ENCODE assay signal across 1 cellular context in genomic region chr2:101935763-101936162, GRCh38.
TF ChIP-seq lines count a peak whose summit lies in the region.

No MANE protein-coding gene starts in this region.

TF ChIP-seq in HepG2, 621 proteins besides CTCF, POLR2A, EP300 and RAD21 (continued from another document):
- peak; percentile 87 for TF ChIP-seq ZNF281 (CRISPR knock-in tag; IDR thresholded peaks at IDR 0.05; ENCODE audit: borderline replicate concordance)
- TF ChIP-seq, protein P1, sequence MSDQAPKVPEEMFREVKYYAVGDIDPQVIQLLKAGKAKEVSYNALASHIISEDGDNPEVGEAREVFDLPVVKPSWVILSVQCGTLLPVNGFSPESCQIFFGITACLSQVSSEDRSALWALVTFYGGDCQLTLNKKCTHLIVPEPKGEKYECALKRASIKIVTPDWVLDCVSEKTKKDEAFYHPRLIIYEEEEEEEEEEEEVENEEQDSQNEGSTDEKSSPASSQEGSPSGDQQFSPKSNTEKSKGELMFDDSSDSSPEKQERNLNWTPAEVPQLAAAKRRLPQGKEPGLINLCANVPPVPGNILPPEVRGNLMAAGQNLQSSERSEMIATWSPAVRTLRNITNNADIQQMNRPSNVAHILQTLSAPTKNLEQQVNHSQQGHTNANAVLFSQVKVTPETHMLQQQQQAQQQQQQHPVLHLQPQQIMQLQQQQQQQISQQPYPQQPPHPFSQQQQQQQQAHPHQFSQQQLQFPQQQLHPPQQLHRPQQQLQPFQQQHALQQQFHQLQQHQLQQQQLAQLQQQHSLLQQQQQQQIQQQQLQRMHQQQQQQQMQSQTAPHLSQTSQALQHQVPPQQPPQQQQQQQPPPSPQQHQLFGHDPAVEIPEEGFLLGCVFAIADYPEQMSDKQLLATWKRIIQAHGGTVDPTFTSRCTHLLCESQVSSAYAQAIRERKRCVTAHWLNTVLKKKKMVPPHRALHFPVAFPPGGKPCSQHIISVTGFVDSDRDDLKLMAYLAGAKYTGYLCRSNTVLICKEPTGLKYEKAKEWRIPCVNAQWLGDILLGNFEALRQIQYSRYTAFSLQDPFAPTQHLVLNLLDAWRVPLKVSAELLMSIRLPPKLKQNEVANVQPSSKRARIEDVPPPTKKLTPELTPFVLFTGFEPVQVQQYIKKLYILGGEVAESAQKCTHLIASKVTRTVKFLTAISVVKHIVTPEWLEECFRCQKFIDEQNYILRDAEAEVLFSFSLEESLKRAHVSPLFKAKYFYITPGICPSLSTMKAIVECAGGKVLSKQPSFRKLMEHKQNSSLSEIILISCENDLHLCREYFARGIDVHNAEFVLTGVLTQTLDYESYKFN (CRISPR knock-in tag; conservative IDR thresholded peaks at IDR 0.05), result peak; percentile 33; the same call in 1 of the 2 replicates
- TF ChIP-seq MAFK (conservative IDR thresholded peaks at IDR 0.05 in 1 of 2, IDR thresholded peaks at IDR 0.05 in 1 of 2; ENCODE audit: low read length in 2 of 2), result peak in 1 of 2 experiments; percentile 12; a peak in 1 of 4 replicates
- peak; percentile 49; the same call in 1 of the 2 replicates for TF ChIP-seq PITX1 (CRISPR knock-in tag; IDR thresholded peaks at IDR 0.05)
- peak; percentile 47; the same call in 1 of the 2 replicates for TF ChIP-seq SP5 (CRISPR knock-in tag; IDR thresholded peaks at IDR 0.05; ENCODE audit: borderline replicate concordance, low read depth)
- TF ChIP-seq, protein P2, sequence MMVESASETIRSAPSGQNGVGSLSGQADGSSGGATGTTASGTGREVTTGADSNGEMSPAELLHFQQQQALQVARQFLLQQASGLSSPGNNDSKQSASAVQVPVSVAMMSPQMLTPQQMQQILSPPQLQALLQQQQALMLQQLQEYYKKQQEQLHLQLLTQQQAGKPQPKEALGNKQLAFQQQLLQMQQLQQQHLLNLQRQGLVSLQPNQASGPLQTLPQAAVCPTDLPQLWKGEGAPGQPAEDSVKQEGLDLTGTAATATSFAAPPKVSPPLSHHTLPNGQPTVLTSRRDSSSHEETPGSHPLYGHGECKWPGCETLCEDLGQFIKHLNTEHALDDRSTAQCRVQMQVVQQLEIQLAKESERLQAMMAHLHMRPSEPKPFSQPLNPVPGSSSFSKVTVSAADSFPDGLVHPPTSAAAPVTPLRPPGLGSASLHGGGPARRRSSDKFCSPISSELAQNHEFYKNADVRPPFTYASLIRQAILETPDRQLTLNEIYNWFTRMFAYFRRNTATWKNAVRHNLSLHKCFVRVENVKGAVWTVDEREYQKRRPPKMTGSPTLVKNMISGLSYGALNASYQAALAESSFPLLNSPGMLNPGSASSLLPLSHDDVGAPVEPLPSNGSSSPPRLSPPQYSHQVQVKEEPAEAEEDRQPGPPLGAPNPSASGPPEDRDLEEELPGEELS (CRISPR knock-in tag; IDR thresholded peaks at IDR 0.05), result 0 out of 2 replicates have a peak, but pooled peaks have one; percentile 23
- TF ChIP-seq, protein P3, sequence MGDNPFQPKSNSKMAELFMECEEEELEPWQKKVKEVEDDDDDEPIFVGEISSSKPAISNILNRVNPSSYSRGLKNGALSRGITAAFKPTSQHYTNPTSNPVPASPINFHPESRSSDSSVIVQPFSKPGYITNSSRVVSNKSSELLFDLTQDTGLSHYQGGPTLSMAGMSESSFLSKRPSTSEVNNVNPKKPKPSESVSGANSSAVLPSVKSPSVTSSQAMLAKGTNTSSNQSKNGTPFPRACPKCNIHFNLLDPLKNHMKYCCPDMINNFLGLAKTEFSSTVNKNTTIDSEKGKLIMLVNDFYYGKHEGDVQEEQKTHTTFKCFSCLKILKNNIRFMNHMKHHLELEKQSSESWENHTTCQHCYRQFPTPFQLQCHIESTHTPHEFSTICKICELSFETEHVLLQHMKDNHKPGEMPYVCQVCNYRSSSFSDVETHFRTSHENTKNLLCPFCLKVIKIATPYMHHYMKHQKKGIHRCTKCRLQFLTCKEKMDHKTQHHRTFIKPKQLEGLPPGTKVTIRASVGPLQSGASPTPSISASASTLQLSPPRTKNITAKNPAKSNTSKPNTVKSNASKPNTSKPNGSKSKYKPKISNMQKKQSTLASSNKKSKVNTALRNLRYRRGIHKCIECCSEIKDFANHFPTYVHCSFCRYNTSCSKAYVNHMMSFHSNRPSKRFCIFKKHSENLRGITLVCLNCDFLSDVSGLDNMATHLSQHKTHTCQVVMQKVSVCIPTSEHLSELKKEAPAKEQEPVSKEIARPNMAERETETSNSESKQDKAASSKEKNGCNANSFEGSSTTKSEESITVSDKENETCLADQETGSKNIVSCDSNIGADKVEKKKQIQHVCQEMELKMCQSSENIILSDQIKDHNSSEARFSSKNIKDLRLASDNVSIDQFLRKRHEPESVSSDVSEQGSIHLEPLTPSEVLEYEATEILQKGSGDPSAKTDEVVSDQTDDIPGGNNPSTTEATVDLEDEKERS (CRISPR knock-in tag; IDR thresholded peaks at IDR 0.05), result 0 out of 2 replicates have a peak, but pooled peaks have one; percentile 29
- TF ChIP-seq SALL1 (CRISPR knock-in tag; IDR thresholded peaks at IDR 0.05), result peak; percentile 26; the same call in 1 of the 2 replicates
- peak; percentile 66; the same call in 1 of the 2 replicates for TF ChIP-seq ZNF292 (CRISPR knock-in tag; IDR thresholded peaks at IDR 0.05; ENCODE audit: borderline replicate concordance, low read depth)
- TF ChIP-seq, protein P4, sequence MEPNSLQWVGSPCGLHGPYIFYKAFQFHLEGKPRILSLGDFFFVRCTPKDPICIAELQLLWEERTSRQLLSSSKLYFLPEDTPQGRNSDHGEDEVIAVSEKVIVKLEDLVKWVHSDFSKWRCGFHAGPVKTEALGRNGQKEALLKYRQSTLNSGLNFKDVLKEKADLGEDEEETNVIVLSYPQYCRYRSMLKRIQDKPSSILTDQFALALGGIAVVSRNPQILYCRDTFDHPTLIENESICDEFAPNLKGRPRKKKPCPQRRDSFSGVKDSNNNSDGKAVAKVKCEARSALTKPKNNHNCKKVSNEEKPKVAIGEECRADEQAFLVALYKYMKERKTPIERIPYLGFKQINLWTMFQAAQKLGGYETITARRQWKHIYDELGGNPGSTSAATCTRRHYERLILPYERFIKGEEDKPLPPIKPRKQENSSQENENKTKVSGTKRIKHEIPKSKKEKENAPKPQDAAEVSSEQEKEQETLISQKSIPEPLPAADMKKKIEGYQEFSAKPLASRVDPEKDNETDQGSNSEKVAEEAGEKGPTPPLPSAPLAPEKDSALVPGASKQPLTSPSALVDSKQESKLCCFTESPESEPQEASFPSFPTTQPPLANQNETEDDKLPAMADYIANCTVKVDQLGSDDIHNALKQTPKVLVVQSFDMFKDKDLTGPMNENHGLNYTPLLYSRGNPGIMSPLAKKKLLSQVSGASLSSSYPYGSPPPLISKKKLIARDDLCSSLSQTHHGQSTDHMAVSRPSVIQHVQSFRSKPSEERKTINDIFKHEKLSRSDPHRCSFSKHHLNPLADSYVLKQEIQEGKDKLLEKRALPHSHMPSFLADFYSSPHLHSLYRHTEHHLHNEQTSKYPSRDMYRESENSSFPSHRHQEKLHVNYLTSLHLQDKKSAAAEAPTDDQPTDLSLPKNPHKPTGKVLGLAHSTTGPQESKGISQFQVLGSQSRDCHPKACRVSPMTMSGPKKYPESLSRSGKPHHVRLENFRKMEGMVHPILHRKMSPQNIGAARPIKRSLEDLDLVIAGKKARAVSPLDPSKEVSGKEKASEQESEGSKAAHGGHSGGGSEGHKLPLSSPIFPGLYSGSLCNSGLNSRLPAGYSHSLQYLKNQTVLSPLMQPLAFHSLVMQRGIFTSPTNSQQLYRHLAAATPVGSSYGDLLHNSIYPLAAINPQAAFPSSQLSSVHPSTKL (CRISPR knock-in tag; IDR thresholded peaks at IDR 0.05), result peak; percentile 38; the same call in 1 of the 2 replicates
